26 cellular contexts compared by ENCODE assay signal in the genomic region with DNA sequence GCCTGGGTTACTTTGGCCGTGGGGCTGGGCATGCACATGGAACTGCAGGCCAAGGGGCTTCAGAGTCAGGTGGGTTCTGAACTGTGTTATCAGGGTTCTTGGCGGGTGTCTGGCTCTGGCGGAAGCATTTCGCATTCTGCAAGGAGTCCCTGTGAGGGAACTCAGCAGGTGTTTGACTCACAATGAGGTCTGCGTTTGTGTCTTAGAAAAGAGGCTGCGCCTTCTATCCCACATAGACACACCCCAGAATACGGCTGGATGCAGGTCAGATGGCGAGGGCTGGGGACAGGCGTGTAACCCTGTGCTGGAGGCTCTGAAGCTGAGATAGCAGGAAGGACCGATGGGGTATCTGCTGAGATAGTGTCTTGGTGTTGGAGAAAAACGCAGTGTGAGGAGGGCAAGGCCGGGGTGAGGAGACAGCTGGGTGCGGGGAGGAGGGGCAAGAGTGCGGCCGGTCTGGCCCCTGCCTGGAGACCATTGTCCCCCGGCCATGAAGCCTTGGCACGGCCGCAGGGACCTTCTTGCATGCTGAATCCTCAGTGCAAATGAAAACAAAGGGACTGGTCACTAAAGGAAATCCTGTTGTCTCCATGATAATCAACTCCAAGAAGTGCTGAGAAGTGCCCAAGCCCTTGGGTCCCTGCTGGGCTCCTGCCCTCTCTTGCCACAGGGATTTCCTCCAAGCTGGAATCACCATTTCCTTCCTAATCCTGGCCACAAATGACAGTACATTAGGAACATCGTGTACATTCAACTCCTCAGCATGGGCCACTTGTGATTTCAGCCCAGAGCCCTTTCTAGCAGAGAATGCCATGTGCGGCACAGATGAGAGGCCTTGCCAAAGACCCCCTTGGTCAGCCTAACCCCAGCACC. TPM values are rescaled to one million over a fixed set of nuclear protein-coding genes. Genes with fewer than 3 reads are reported as not detected.
A peak's percentile ranks its signal among the peaks of the same experiment; 100 is the strongest.
DNase-seq lines count a peak whose midpoint lies in the region; ATAC-seq, FAIRE-seq and TF ChIP-seq lines count a peak whose summit lies in the region.
"Had no signal": no experiment of that assay in that cellular context is flagged by ENCODE, and none has a peak within 500 bp of the region (broad histone marks: within the 10 kb centered on the region; RNA-seq: fewer than 3 reads in every experiment).

No MANE protein-coding gene starts in this region.

- no peak overlapping the region for H3K4me2 ChIP-seq in neural progenitor cell

- H3K36me3 Mint-ChIP-seq in activated CD8-positive, alpha-beta T cell treated with anti-CD3 and anti-CD28 coated beads, Interleukin-2, amount 10 ng/mL, durations not matched to agents 7 days and 5 days (ENCODE audit: low read depth): no peaks in the 10 kb centered on the region
- H3K36me3 Mint-ChIP-seq in activated CD8-positive, alpha-beta T cell treated with anti-CD3 and anti-CD28 coated beads for 36 hours (ENCODE audit: low read depth): peaks cover 2% of the 10 kb centered on the region
- peaks cover 4% of the 10 kb centered on the region for H3K36me3 Mint-ChIP-seq in neural progenitor cell
- H3K36me3 Mint-ChIP-seq: natural killer cell had no signal

- H3K4me3 ChIP-seq in esophagus (ENCODE audit: low read depth in 1 of 2, low read length in 2 of 2) (no peak overlapping the region), neural progenitor cell (no peak overlapping the region), upper lobe of left lung (no peak overlapping the region), small intestine (ENCODE audit: low read depth in 1 of 2, low read length in 2 of 2) (no peak overlapping the region)
- H3K4me3 ChIP-seq: cardiac muscle cell, testis had no signal

- no peak for DNase-seq in activated CD8-positive, alpha-beta T cell treated with anti-CD3 and anti-CD28 coated beads, Interleukin-2, amount 10 ng/mL, durations not matched to agents 7 days and 5 days
- no peak for DNase-seq in activated CD8-positive, alpha-beta T cell treated with anti-CD3 and anti-CD28 coated beads for 36 hours
- peak; percentile 45 for DNase-seq in neural progenitor cell (ENCODE audit: low spot score)
- no peak for DNase-seq in upper lobe of left lung
- DNase-seq in small intestine: no peak
- DNase-seq in NOMO-1 treated with dmso at 0.1 percent for 144 hours (lab: John Stamatoyannopoulos, UW; ENCODE audit: unreplicated experiment): no peak
- DNase-seq: 8988T; activated CD4-positive, alpha-beta T cell treated with anti-CD3 and anti-CD28 coated beads, Interleukin-2, amount 50 U/mL, for 4 hours; activated naive CD8-positive, alpha-beta T cell treated with anti-CD3 and anti-CD28 coated beads, Interleukin-2, amount 50 U/mL, for 24 hours; activated T-cell treated with anti-CD3 and anti-CD28 coated beads, Interleukin-2, amount 50 U/mL, for 48 hours; DMS53; effector memory CD4-positive, alpha-beta T cell; natural killer cell; NCI-H2081 treated with DMSO at 0.1 percent for 48 hours; NCI-H524; PC-3; retina; stimulated activated CD4-positive, alpha-beta T cell treated with anti-CD3 and anti-CD28 coated beads, Interleukin-2, amount 100 ng/mL, for 24 hours; testis had no signal

- H4K20me1 ChIP-seq in neural progenitor cell (ENCODE audit: low read depth): peaks cover 11% of the 10 kb centered on the region

- POLR2A ChIA-PET in activated CD8-positive, alpha-beta T cell treated with anti-CD3 and anti-CD28 coated beads, Interleukin-2, amount 10 ng/mL, durations not matched to agents 7 days and 5 days (lab: Charles Lee): interaction anchor here (1.6 kb wide), 1 partner anchor 29 kb away, joined by 4 read pairs; no protein-coding TSS in a partner anchor
- POLR2A ChIA-PET in activated CD8-positive, alpha-beta T cell treated with anti-CD3 and anti-CD28 coated beads for 36 hours (lab: Charles Lee): no interaction called here

- no peaks in the 10 kb centered on the region for H3K9me3 Mint-ChIP-seq in activated CD8-positive, alpha-beta T cell treated with anti-CD3 and anti-CD28 coated beads, Interleukin-2, amount 10 ng/mL, durations not matched to agents 7 days and 5 days (ENCODE audit: insufficient read depth)
- no peaks in the 10 kb centered on the region for H3K9me3 Mint-ChIP-seq in activated CD8-positive, alpha-beta T cell treated with anti-CD3 and anti-CD28 coated beads for 36 hours
- no peaks in the 10 kb centered on the region for H3K9me3 Mint-ChIP-seq in neural progenitor cell
- H3K9me3 Mint-ChIP-seq: activated naive CD8-positive, alpha-beta T cell treated with anti-CD3 and anti-CD28 coated beads, Interleukin-2, amount 50 U/mL, for 24 hours; IgD-negative memory B cell; natural killer cell had no signal

- H3K27ac ChIP-seq in esophagus (ENCODE audit: low read depth in 2 of 2, low read length in 1 of 2) (peak overlapping the region; percentile 6 to 22), neural progenitor cell (no peak overlapping the region), upper lobe of left lung (peak overlapping the region; percentile 52 to 86 (median 70)), small intestine (ENCODE audit: low read depth in 1 of 2, low read length in 1 of 2) (no peak overlapping the region)
- H3K27ac ChIP-seq: C4-2B, cardiac muscle cell, testis had no signal

- no peak overlapping the region for H3K9ac ChIP-seq in neural progenitor cell

- TF ChIP-seq EP300 in upper lobe of left lung (IDR thresholded peaks at IDR 0.05): peak in 2 of 4 donors; percentile 20 to 69

- H3K4me1 Mint-ChIP-seq in activated CD8-positive, alpha-beta T cell treated with anti-CD3 and anti-CD28 coated beads, Interleukin-2, amount 10 ng/mL, durations not matched to agents 7 days and 5 days (ENCODE audit: low read depth): peaks cover 23% of the 10 kb centered on the region
- peaks cover 6% of the 10 kb centered on the region for H3K4me1 Mint-ChIP-seq in activated CD8-positive, alpha-beta T cell treated with anti-CD3 and anti-CD28 coated beads for 36 hours (ENCODE audit: low read depth)
- peaks cover 46% of the 10 kb centered on the region for H3K4me1 Mint-ChIP-seq in neural progenitor cell
- H3K4me1 Mint-ChIP-seq: activated naive CD8-positive, alpha-beta T cell treated with anti-CD3 and anti-CD28 coated beads, Interleukin-2, amount 50 U/mL, for 24 hours; IgD-negative memory B cell had no signal

- CTCF ChIA-PET in activated CD8-positive, alpha-beta T cell treated with anti-CD3 and anti-CD28 coated beads, Interleukin-2, amount 10 ng/mL, durations not matched to agents 7 days and 5 days (lab: Charles Lee): interaction anchor here (0.9 kb wide), 1 partner anchor 62 kb away, joined by 5 read pairs; no protein-coding TSS in a partner anchor
- CTCF ChIA-PET in activated CD8-positive, alpha-beta T cell treated with anti-CD3 and anti-CD28 coated beads for 36 hours (lab: Charles Lee): interaction anchor here (1.0 to 1.8 kb wide), 2 partner anchors 30 to 63 kb away, joined by 3 to 4 read pairs; no protein-coding TSS in a partner anchor

- H3F3A ChIP-seq in neural progenitor cell (ENCODE audit: low read depth): no peaks in the 10 kb centered on the region

- no peak overlapping the region for H3K4me3 Mint-ChIP-seq in activated CD8-positive, alpha-beta T cell treated with anti-CD3 and anti-CD28 coated beads, Interleukin-2, amount 10 ng/mL, durations not matched to agents 7 days and 5 days
- H3K4me3 Mint-ChIP-seq in activated CD8-positive, alpha-beta T cell treated with anti-CD3 and anti-CD28 coated beads for 36 hours: no peak overlapping the region
- H3K4me3 Mint-ChIP-seq in neural progenitor cell: no peak overlapping the region
- H3K4me3 Mint-ChIP-seq: activated naive CD8-positive, alpha-beta T cell treated with anti-CD3 and anti-CD28 coated beads, Interleukin-2, amount 50 U/mL, for 24 hours; IgD-negative memory B cell; natural killer cell had no signal

- H2AFZ ChIP-seq in neural progenitor cell (replicated peaks): no peak overlapping the region

- 87 to 89% methylated on average over 20 of the region's 20 CpGs for WGBS in esophagus, 2 donors
- WGBS in upper lobe of left lung, 2 donors: 71 to 74% methylated on average over 20 of the region's 20 CpGs
- WGBS in small intestine, 3 donors: 84 to 92% (median 89%) methylated on average over 20 of the region's 20 CpGs

- no peaks in the 10 kb centered on the region for H3K27me3 ChIP-seq in esophagus (ENCODE audit: control insufficient read depth in 1 of 2, insufficient read depth in 2 of 2, low read length in 2 of 2)
- no peaks in the 10 kb centered on the region for H3K27me3 ChIP-seq in neural progenitor cell
- no peaks in the 10 kb centered on the region for H3K27me3 ChIP-seq in upper lobe of left lung
- H3K27me3 ChIP-seq in small intestine (ENCODE audit: control insufficient read depth in 2 of 2, insufficient read depth in 2 of 2, low read length in 2 of 2): no peaks in the 10 kb centered on the region
- H3K27me3 ChIP-seq: cardiac muscle cell, testis had no signal

- no peak for TF ChIP-seq POLR2A in upper lobe of left lung (IDR thresholded peaks at IDR 0.05)

- H3K27ac Mint-ChIP-seq in activated CD8-positive, alpha-beta T cell treated with anti-CD3 and anti-CD28 coated beads, Interleukin-2, amount 10 ng/mL, durations not matched to agents 7 days and 5 days: peak overlapping the region; percentile 25
- no peak overlapping the region for H3K27ac Mint-ChIP-seq in activated CD8-positive, alpha-beta T cell treated with anti-CD3 and anti-CD28 coated beads for 36 hours
- peak overlapping the region; percentile 60 for H3K27ac Mint-ChIP-seq in neural progenitor cell
- H3K27ac Mint-ChIP-seq: activated naive CD8-positive, alpha-beta T cell treated with anti-CD3 and anti-CD28 coated beads, Interleukin-2, amount 50 U/mL, for 24 hours; IgD-negative memory B cell; natural killer cell had no signal

- no peak for ATAC-seq in activated CD8-positive, alpha-beta T cell treated with anti-CD3 and anti-CD28 coated beads, Interleukin-2, amount 10 ng/mL, durations not matched to agents 7 days and 5 days
- no peak for ATAC-seq in activated CD8-positive, alpha-beta T cell treated with anti-CD3 and anti-CD28 coated beads for 36 hours
- ATAC-seq in upper lobe of left lung (ENCODE audit: low FRiP score in 2 of 2): no peak
- no peak for ATAC-seq in HG03378 (IDR thresholded peaks at IDR 0.05; ENCODE audit: unreplicated experiment)
- ATAC-seq: activated naive CD8-positive, alpha-beta T cell treated with anti-CD3 and anti-CD28 coated beads, Interleukin-2, amount 50 U/mL, for 24 hours; HCT116; natural killer cell; PC-3 had no signal

- intact Hi-C loops in activated CD8-positive, alpha-beta T cell treated with anti-CD3 and anti-CD28 coated beads for 36 hours (cut with micrococcal nuclease): no loop called here

- no peak for TF ChIP-seq CTCF in activated CD8-positive, alpha-beta T cell treated with anti-CD3 and anti-CD28 coated beads for 36 hours (IDR thresholded peaks at IDR 0.05)
- TF ChIP-seq CTCF in neural progenitor cell (IDR thresholded peaks at IDR 0.05): no peak
- no peak for TF ChIP-seq CTCF in upper lobe of left lung (IDR thresholded peaks at IDR 0.05)

- no peak for FAIRE-seq in small intestine (lab: Jason Lieb, UNC)
- FAIRE-seq: GM18507 had no signal

- H3K4me1 ChIP-seq in esophagus (ENCODE audit: control insufficient read depth in 2 of 2, insufficient read depth in 2 of 2, low read length in 1 of 2) (peaks cover 14 to 32% of the 10 kb centered on the region in 2 donors), neural progenitor cell (peaks cover 23% of the 10 kb centered on the region), upper lobe of left lung (peaks cover 38 to 77% (median 52%) of the 10 kb centered on the region in 4 donors), small intestine (ENCODE audit: control insufficient read depth in 2 of 2, insufficient read depth in 1 of 2, low read depth in 1 of 2, low read length in 1 of 2) (peaks cover 0 to 4% of the 10 kb centered on the region in 2 donors)

- H3K27me3 Mint-ChIP-seq in activated CD8-positive, alpha-beta T cell treated with anti-CD3 and anti-CD28 coated beads, Interleukin-2, amount 10 ng/mL, durations not matched to agents 7 days and 5 days (ENCODE audit: low read depth): no peaks in the 10 kb centered on the region
- H3K27me3 Mint-ChIP-seq in activated CD8-positive, alpha-beta T cell treated with anti-CD3 and anti-CD28 coated beads for 36 hours: no peaks in the 10 kb centered on the region
- H3K27me3 Mint-ChIP-seq in neural progenitor cell (ENCODE audit: insufficient read depth, low read depth): peaks cover 2% of the 10 kb centered on the region
- H3K27me3 Mint-ChIP-seq: activated naive CD8-positive, alpha-beta T cell treated with anti-CD3 and anti-CD28 coated beads, Interleukin-2, amount 50 U/mL, for 24 hours; IgD-negative memory B cell had no signal

- H3K79me2 ChIP-seq in neural progenitor cell (ENCODE audit: low read depth): no peaks in the 10 kb centered on the region

- H3K9me3 ChIP-seq in esophagus (ENCODE audit: control insufficient read depth in 2 of 2, insufficient read depth in 1 of 2, low read depth in 1 of 2, low read length in 1 of 2): no peaks in the 10 kb centered on the region
- H3K9me3 ChIP-seq in neural progenitor cell (ENCODE audit: low read depth): no peaks in the 10 kb centered on the region
- no peaks in the 10 kb centered on the region for H3K9me3 ChIP-seq in upper lobe of left lung
- H3K9me3 ChIP-seq in small intestine (ENCODE audit: control insufficient read depth, low read depth): no peaks in the 10 kb centered on the region
- H3K9me3 ChIP-seq: testis had no signal

- H3K36me3 ChIP-seq in esophagus (ENCODE audit: control insufficient read depth in 2 of 2, insufficient read depth in 2 of 2, low read length in 1 of 2): peaks cover 0 to 5% of the 10 kb centered on the region in 2 donors
- H3K36me3 ChIP-seq in neural progenitor cell: no peaks in the 10 kb centered on the region
- peaks cover 0 to 11% (median 0%) of the 10 kb centered on the region in 4 donors for H3K36me3 ChIP-seq in upper lobe of left lung
- H3K36me3 ChIP-seq in small intestine (ENCODE audit: control insufficient read depth in 2 of 2, insufficient read depth in 2 of 2, low read length in 2 of 2): no peaks in the 10 kb centered on the region
- H3K36me3 ChIP-seq: cardiac muscle cell had no signal

RNA-seq across cellular contexts. Expression of a gene that starts 22.8 kb away (rescaled TPM):
- total RNA-seq in activated CD8-positive, alpha-beta T cell treated with anti-CD3 and anti-CD28 coated beads, Interleukin-2, amount 10 ng/mL, durations not matched to agents 7 days and 5 days: 1 to 10 TPM; 5.7 to 6.0 TPM
- 1 to 10 TPM; 4.4 to 4.6 TPM for total RNA-seq in activated CD8-positive, alpha-beta T cell treated with anti-CD3 and anti-CD28 coated beads for 36 hours
- polyA plus RNA-seq in esophagus: 10 to 100 TPM; 27.4 to 62.9 TPM
- total RNA-seq in neural progenitor cell (ENCODE audit: low replicate concordance): 6.2 and 22.1 TPM in 2 replicates
- total RNA-seq in upper lobe of left lung: 100 to 1,000 TPM in 1 of 6 donors, 10 to 100 TPM in 5; 40.7 to 202 (median 72.4) TPM
- 10 to 100 TPM in 1 of 3 donors, 1 to 10 TPM in 2; 2.9 to 15.2 (median 7.3) TPM for polyA plus RNA-seq in small intestine

Comparison
In these comparisons a context has a peak if more than half of its experiments do, and no peak if none do; other contexts are left out.
1. H3K27ac ChIP-seq: peak in esophagus (2 of 2) and upper lobe of left lung (4 of 4); none in neural progenitor cell (single experiment) and small intestine (0 of 2).